19 cellular contexts compared by ENCODE assay signal in genomic region chr2:43776317-43776716, GRCh38.
A peak's percentile ranks its signal among the peaks of the same experiment; 100 is the strongest.
DNase-seq lines count a peak whose midpoint lies in the region; ATAC-seq lines count a peak whose summit lies in the region.
"Had no signal": no experiment of that assay in that cellular context is flagged by ENCODE, and none has a peak within 500 bp of the region (broad histone marks: within the 10 kb centered on the region; RNA-seq: fewer than 3 reads in every experiment).

No MANE protein-coding gene starts in this region.

- H3K27me3 Mint-ChIP-seq in activated T-cell treated with anti-CD3 and anti-CD28 coated beads, Interleukin-2, amount 50 U/mL, for 24 hours: no peaks in the 10 kb centered on the region
- no peaks in the 10 kb centered on the region for H3K27me3 Mint-ChIP-seq in activated naive CD8-positive, alpha-beta T cell treated with anti-CD3 and anti-CD28 coated beads, Interleukin-2, amount 50 U/mL, for 24 hours

- peak overlapping the region; percentile 63 for H3K4me3 Mint-ChIP-seq in activated T-cell treated with anti-CD3 and anti-CD28 coated beads, Interleukin-2, amount 50 U/mL, for 24 hours
- H3K4me3 Mint-ChIP-seq in activated naive CD8-positive, alpha-beta T cell treated with anti-CD3 and anti-CD28 coated beads, Interleukin-2, amount 50 U/mL, for 24 hours: peak overlapping the region; percentile 1

- no peaks in the 10 kb centered on the region for H3K9me3 Mint-ChIP-seq in activated T-cell treated with anti-CD3 and anti-CD28 coated beads, Interleukin-2, amount 50 U/mL, for 24 hours
- no peaks in the 10 kb centered on the region for H3K9me3 Mint-ChIP-seq in activated naive CD8-positive, alpha-beta T cell treated with anti-CD3 and anti-CD28 coated beads, Interleukin-2, amount 50 U/mL, for 24 hours

- H3K4me1 Mint-ChIP-seq in activated T-cell treated with anti-CD3 and anti-CD28 coated beads, Interleukin-2, amount 50 U/mL, for 24 hours (ENCODE audit: low read depth): peaks cover 31% of the 10 kb centered on the region
- peaks cover 35% of the 10 kb centered on the region for H3K4me1 Mint-ChIP-seq in activated naive CD8-positive, alpha-beta T cell treated with anti-CD3 and anti-CD28 coated beads, Interleukin-2, amount 50 U/mL, for 24 hours

- ATAC-seq in activated naive CD8-positive, alpha-beta T cell treated with anti-CD3 and anti-CD28 coated beads, Interleukin-2, amount 50 U/mL, for 24 hours: peak; percentile 47
- ATAC-seq: HCT116 had no signal

- peaks cover 21% of the 10 kb centered on the region for H3K36me3 Mint-ChIP-seq in activated T-cell treated with anti-CD3 and anti-CD28 coated beads, Interleukin-2, amount 50 U/mL, for 24 hours (ENCODE audit: low read depth)
- H3K36me3 Mint-ChIP-seq in activated naive CD8-positive, alpha-beta T cell treated with anti-CD3 and anti-CD28 coated beads, Interleukin-2, amount 50 U/mL, for 24 hours (ENCODE audit: low read depth): peaks cover 16% of the 10 kb centered on the region

- H3K27ac Mint-ChIP-seq in activated T-cell treated with anti-CD3 and anti-CD28 coated beads, Interleukin-2, amount 50 U/mL, for 24 hours: peak overlapping the region; percentile 91
- H3K27ac Mint-ChIP-seq in activated naive CD8-positive, alpha-beta T cell treated with anti-CD3 and anti-CD28 coated beads, Interleukin-2, amount 50 U/mL, for 24 hours: peak overlapping the region; percentile 71

- DNase-seq in activated T-cell treated with anti-CD3 and anti-CD28 coated beads, Interleukin-2, amount 50 U/mL, for 24 hours: no peak
- DNase-seq in activated T-cell treated with anti-CD3 and anti-CD28 coated beads, Interleukin-2, amount 50 U/mL, for 48 hours: no peak
- DNase-seq in stimulated activated CD4-positive, alpha-beta T cell treated with anti-CD3 and anti-CD28 coated beads, Interleukin-15, amount 100 ng/mL, for 24 hours: peak; percentile 20
- no peak for DNase-seq in stimulated activated CD4-positive, alpha-beta T cell treated with anti-CD3 and anti-CD28 coated beads, Interleukin-12 subunit alpha, Interleukin-12 subunit beta, amount 100 ng/mL, for 4 hours
- DNase-seq in activated naive CD8-positive, alpha-beta T cell treated with anti-CD3 and anti-CD28 coated beads, Interleukin-2, amount 50 U/mL, for 24 hours: no peak
- DNase-seq in anterior cingulate cortex (lab: John Stamatoyannopoulos, UW) (no peak), NCI-H2029 (lab: John Stamatoyannopoulos, UW) (no peak)
- DNase-seq: BE2C, EL, GF-D8, KBM-7, NCI-H1092, NCI-H1436, NCI-H187 treated with DMSO at 0.1 percent for 48 hours, NCI-H2227 treated with DMSO at 0.1 percent for 48 hours, NCI-H510A treated with DMSO at 0.1 percent for 48 hours, NCI-H748 treated with DMSO at 0.1 percent for 48 hours, SHP77 treated with DMSO at 0.1 percent for 48 hours had no signal
